ENCODE assay signal across 1 cellular context in genomic region chr2:68027959-68028358, GRCh38.
TF ChIP-seq lines count a peak whose summit lies in the region.

No MANE protein-coding gene starts in this region.

TF ChIP-seq in HEK293, 187 proteins besides CTCF, POLR2A, EP300 and RAD21 (continued from another document):
- 0 out of 2 replicates have a peak, but pooled peaks have one; percentile 10 for TF ChIP-seq TSHZ1 (tag by site-specific recombination; IDR thresholded peaks at IDR 0.05; ENCODE audit: borderline replicate concordance)
- peak; percentile 29; the same call in 1 of the 2 replicates for TF ChIP-seq BCL6B (tag by site-specific recombination; IDR thresholded peaks at IDR 0.05)
- no peak for TF ChIP-seq ZNF544 (tag by site-specific recombination; IDR thresholded peaks at IDR 0.05)
- TF ChIP-seq ZNF624 (tag by site-specific recombination; IDR thresholded peaks at IDR 0.05) = no peak
- peak; percentile 97 for TF ChIP-seq ZBTB44 (tag by site-specific recombination; IDR thresholded peaks at IDR 0.05)
- TF ChIP-seq ZFP69B (tag by site-specific recombination; IDR thresholded peaks at IDR 0.05) = peak; percentile 80; the same call in 1 of the 2 replicates
- TF ChIP-seq ZNF777 (tag by site-specific recombination; IDR thresholded peaks at IDR 0.05; ENCODE audit: borderline replicate concordance) = no peak
- peak; percentile 35; the same call in 1 of the 2 replicates for TF ChIP-seq ZNF18 (tag by site-specific recombination; IDR thresholded peaks at IDR 0.05)
- TF ChIP-seq ZFP37 (tag by site-specific recombination; IDR thresholded peaks at IDR 0.05) = peak; percentile 61; the same call in 1 of the 2 replicates
- TF ChIP-seq ZNF423 (tag by site-specific recombination; IDR thresholded peaks at IDR 0.05) = no peak
- 0 out of 2 replicates have a peak, but pooled peaks have one; percentile 44 for TF ChIP-seq BCL11B (tag by site-specific recombination; IDR thresholded peaks at IDR 0.05; ENCODE audit: low read depth)
- TF ChIP-seq ZNF19 (tag by site-specific recombination; IDR thresholded peaks at IDR 0.05; ENCODE audit: low read depth) = no peak
- TF ChIP-seq ZNF639 (tag by site-specific recombination; IDR thresholded peaks at IDR 0.05) = peak; percentile 52; the same call in 1 of the 2 replicates
- TF ChIP-seq ZNF768 (tag by site-specific recombination; IDR thresholded peaks at IDR 0.05) = no peak
- no peak for TF ChIP-seq YY1 (tag by site-specific recombination; IDR thresholded peaks at IDR 0.05)
- peak; percentile 96 for TF ChIP-seq FEZF1 (tag by site-specific recombination; IDR thresholded peaks at IDR 0.05)
- TF ChIP-seq ZNF302 (tag by site-specific recombination; IDR thresholded peaks at IDR 0.05; ENCODE audit: low read depth) = no peak
- 0 out of 2 replicates have a peak, but pooled peaks have one; percentile 28 for TF ChIP-seq ZBTB21 (tag by site-specific recombination; IDR thresholded peaks at IDR 0.05)
- TF ChIP-seq ZNF362 (tag by site-specific recombination; IDR thresholded peaks at IDR 0.05) = peak; percentile 78
- no peak for TF ChIP-seq HOXA7 (CRISPR knock-in tag; IDR thresholded peaks at IDR 0.05; ENCODE audit: borderline replicate concordance)
- no peak for TF ChIP-seq ZNF548 (tag by site-specific recombination; IDR thresholded peaks at IDR 0.05)
- TF ChIP-seq ZNF692 (tag by site-specific recombination; IDR thresholded peaks at IDR 0.05) = peak; percentile 93
- no peak for TF ChIP-seq ZNF521 (tag by site-specific recombination; IDR thresholded peaks at IDR 0.05)
- no peak for TF ChIP-seq ZNF146 (tag by site-specific recombination; IDR thresholded peaks at IDR 0.05)
- peak; percentile 95 for TF ChIP-seq ZNF843 (tag by site-specific recombination; IDR thresholded peaks at IDR 0.05)
- TF ChIP-seq ZNF10 (tag by site-specific recombination; IDR thresholded peaks at IDR 0.05) = peak; percentile 64; the same call in 1 of the 2 replicates
- TF ChIP-seq ZNF629 (tag by site-specific recombination; IDR thresholded peaks at IDR 0.05) = peak; percentile 73
- TF ChIP-seq SCRT2 (tag by site-specific recombination; IDR thresholded peaks at IDR 0.05) = peak; percentile 69
- TF ChIP-seq ZNF24 (tag by site-specific recombination; IDR thresholded peaks at IDR 0.05) = 0 out of 2 replicates have a peak, but pooled peaks have one; percentile 32
- no peak for TF ChIP-seq ZNF140 (tag by site-specific recombination; IDR thresholded peaks at IDR 0.05)
- no peak for TF ChIP-seq ZNF830 (tag by site-specific recombination; IDR thresholded peaks at IDR 0.05; ENCODE audit: low read depth)
